In the genomic region with DNA sequence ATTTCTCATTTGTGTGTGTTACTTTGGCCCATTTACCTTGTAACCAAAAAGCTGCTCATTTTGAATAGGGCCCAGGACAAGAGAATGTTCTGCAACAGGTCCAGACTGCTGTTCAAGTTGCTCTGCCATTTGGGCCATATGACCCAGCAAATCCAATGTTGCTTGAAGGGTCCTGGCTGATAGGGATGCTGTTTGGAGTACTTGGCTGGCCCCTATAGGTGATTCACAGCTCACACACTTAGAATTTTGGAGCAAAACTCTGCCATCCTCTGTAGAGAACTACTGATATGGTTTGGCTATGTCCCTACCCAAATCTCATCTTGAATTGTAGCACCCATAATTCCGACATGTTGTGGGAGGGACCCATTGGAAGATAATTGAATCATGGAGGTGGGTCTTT, we compare ENCODE assay signal across 1 cellular context.
TF ChIP-seq lines count a peak whose summit lies in the region.

No MANE protein-coding gene starts in this region.

TF ChIP-seq in GM23338, 12 proteins besides CTCF, POLR2A, EP300 and RAD21 (continued from another document):
- TF ChIP-seq, protein P1, sequence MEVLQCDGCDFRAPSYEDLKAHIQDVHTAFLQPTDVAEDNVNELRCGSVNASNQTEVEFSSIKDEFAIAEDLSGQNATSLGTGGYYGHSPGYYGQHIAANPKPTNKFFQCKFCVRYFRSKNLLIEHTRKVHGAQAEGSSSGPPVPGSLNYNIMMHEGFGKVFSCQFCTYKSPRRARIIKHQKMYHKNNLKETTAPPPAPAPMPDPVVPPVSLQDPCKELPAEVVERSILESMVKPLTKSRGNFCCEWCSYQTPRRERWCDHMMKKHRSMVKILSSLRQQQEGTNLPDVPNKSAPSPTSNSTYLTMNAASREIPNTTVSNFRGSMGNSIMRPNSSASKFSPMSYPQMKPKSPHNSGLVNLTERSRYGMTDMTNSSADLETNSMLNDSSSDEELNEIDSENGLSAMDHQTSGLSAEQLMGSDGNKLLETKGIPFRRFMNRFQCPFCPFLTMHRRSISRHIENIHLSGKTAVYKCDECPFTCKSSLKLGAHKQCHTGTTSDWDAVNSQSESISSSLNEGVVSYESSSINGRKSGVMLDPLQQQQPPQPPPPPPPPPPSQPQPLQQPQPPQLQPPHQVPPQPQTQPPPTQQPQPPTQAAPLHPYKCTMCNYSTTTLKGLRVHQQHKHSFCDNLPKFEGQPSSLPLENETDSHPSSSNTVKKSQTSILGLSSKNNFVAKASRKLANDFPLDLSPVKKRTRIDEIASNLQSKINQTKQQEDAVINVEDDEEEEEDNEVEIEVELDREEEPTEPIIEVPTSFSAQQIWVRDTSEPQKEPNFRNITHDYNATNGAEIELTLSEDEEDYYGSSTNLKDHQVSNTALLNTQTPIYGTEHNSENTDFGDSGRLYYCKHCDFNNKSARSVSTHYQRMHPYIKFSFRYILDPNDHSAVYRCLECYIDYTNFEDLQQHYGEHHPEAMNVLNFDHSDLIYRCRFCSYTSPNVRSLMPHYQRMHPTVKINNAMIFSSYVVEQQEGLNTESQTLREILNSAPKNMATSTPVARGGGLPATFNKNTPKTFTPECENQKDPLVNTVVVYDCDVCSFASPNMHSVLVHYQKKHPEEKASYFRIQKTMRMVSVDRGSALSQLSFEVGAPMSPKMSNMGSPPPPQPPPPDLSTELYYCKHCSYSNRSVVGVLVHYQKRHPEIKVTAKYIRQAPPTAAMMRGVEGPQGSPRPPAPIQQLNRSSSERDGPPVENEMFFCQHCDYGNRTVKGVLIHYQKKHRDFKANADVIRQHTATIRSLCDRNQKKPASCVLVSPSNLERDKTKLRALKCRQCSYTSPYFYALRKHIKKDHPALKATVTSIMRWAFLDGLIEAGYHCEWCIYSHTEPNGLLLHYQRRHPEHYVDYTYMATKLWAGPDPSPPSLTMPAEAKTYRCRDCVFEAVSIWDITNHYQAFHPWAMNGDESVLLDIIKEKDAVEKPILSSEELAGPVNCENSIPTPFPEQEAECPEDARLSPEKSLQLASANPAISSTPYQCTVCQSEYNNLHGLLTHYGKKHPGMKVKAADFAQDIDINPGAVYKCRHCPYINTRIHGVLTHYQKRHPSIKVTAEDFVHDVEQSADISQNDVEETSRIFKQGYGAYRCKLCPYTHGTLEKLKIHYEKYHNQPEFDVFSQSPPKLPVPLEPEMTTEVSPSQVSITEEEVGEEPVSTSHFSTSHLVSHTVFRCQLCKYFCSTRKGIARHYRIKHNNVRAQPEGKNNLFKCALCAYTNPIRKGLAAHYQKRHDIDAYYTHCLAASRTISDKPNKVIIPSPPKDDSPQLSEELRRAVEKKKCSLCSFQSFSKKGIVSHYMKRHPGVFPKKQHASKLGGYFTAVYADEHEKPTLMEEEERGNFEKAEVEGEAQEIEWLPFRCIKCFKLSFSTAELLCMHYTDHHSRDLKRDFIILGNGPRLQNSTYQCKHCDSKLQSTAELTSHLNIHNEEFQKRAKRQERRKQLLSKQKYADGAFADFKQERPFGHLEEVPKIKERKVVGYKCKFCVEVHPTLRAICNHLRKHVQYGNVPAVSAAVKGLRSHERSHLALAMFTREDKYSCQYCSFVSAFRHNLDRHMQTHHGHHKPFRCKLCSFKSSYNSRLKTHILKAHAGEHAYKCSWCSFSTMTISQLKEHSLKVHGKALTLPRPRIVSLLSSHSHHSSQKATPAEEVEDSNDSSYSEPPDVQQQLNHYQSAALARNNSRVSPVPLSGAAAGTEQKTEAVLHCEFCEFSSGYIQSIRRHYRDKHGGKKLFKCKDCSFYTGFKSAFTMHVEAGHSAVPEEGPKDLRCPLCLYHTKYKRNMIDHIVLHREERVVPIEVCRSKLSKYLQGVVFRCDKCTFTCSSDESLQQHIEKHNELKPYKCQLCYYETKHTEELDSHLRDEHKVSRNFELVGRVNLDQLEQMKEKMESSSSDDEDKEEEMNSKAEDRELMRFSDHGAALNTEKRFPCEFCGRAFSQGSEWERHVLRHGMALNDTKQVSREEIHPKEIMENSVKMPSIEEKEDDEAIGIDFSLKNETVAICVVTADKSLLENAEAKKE (CRISPR knock-in tag; IDR thresholded peaks at IDR 0.05), result no peak
- TF ChIP-seq EZH2 (IDR thresholded peaks at IDR 0.05; ENCODE audit: low read depth, unreplicated experiment) (no peak), ZNF331 (CRISPR knock-in tag; IDR thresholded peaks at IDR 0.05; ENCODE audit: low read depth) (no peak), POLR2AphosphoS5 (IDR thresholded peaks at IDR 0.05; ENCODE audit: low read depth) (no peak), STAT1 (IDR thresholded peaks at IDR 0.05; ENCODE audit: unreplicated experiment) (no peak), JUNB (IDR thresholded peaks at IDR 0.05; ENCODE audit: unreplicated experiment) (no peak)
TF ChIP-seq in GM23338: peak in this region for 0.
